ENCODE assay signal across 28 cellular contexts in the genomic region with DNA sequence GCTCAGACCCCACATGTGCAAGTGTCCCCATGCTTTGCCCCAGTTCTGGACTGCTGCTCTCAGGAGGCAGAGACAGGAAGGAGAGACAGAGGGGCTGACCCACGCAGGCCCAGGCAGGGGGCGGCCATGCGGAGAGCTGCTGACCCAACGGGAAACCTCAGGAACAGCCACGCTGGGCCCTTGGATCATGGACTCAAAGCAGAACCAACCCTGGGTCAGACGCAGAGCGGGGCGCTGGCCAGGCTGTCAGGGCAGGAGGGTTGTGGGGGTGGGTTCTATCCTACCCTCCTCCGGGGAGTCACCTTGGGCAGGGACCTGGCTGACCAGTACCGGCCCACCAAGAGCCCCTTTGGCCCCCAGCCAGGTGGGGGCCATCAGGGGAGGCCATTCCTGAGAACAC.
DNase-seq lines count a peak whose midpoint lies in the region; ATAC-seq and TF ChIP-seq lines count a peak whose summit lies in the region.
"Had no signal": no experiment of that assay in that cellular context is flagged by ENCODE, and none has a peak within 500 bp of the region (broad histone marks: within the 10 kb centered on the region; RNA-seq: fewer than 3 reads in every experiment).

No MANE protein-coding gene starts in this region.

- no peak overlapping the region for H3K9ac ChIP-seq in BLaER1
- H3K9ac ChIP-seq in NT2/D1 (ENCODE audit: insufficient read length, low read depth), result peak overlapping the region; percentile 96

- H3K27ac ChIP-seq in BLaER1, result no peak overlapping the region
- H3K27ac ChIP-seq: A549, heart left ventricle, RWPE1, SK-N-MC, transverse colon had no signal

- H4K20me1 ChIP-seq in BLaER1, result peaks cover 92% of the 10 kb centered on the region

- H3K4me3 ChIP-seq in BLaER1 (peak overlapping the region; percentile 11; the same call in 1 of the 2 replicates), NT2/D1 (ENCODE audit: insufficient read length, low read depth) (peak overlapping the region; percentile 92)
- H3K4me3 ChIP-seq: A549, heart left ventricle, SK-N-MC, smooth muscle cell, transverse colon had no signal

- no peak for TF ChIP-seq CTCF in nephron (IDR thresholded peaks at IDR 0.05; ENCODE audit: unreplicated experiment in 3 of 3)

- H3K36me3 ChIP-seq in BLaER1 (no peaks in the 10 kb centered on the region), NT2/D1 (ENCODE audit: insufficient read depth, insufficient read length, low read length) (peaks cover 24% of the 10 kb centered on the region)
- H3K36me3 ChIP-seq: heart left ventricle, transverse colon had no signal

- no peak overlapping the region for H3K27ac Mint-ChIP-seq in effector memory CD8-positive, alpha-beta T cell
- H3K27ac Mint-ChIP-seq in nephron, result no peak overlapping the region
- H3K27ac Mint-ChIP-seq: activated CD4-positive, alpha-beta T cell treated with anti-CD3 and anti-CD28 coated beads for 36 hours; activated naive CD8-positive, alpha-beta T cell treated with anti-CD3 and anti-CD28 coated beads, Interleukin-2, amount 10 ng/mL, durations not matched to agents 7 days and 5 days; T-helper 1 cell treated with Interleukin-12 subunit alpha and Interleukin-12 subunit beta and Interleukin-4 antibody, amounts not matched to agents 30 μg/mL and 1 μg/mL, for 36 hours had no signal

- H3K27me3 Mint-ChIP-seq in effector memory CD8-positive, alpha-beta T cell, result peaks cover 28 to 77% of the 10 kb centered on the region in 2 donors
- peaks cover 64% of the 10 kb centered on the region for H3K27me3 Mint-ChIP-seq in nephron (ENCODE audit: low read depth)

- H3K9me3 ChIP-seq in BLaER1 (no peaks in the 10 kb centered on the region), NT2/D1 (ENCODE audit: insufficient read depth, low read length) (no peaks in the 10 kb centered on the region)
- H3K9me3 ChIP-seq: A549, heart left ventricle, transverse colon had no signal

- no peak for ATAC-seq in effector memory CD8-positive, alpha-beta T cell (replicated peaks)
- ATAC-seq in HG03175 (IDR thresholded peaks at IDR 0.05; ENCODE audit: unreplicated experiment), result no peak
- no peak for ATAC-seq in HG03378 (IDR thresholded peaks at IDR 0.05; ENCODE audit: unreplicated experiment)
- ATAC-seq: activated CD4-positive, alpha-beta T cell treated with anti-CD3 and anti-CD28 coated beads for 36 hours; heart left ventricle; left colon had no signal

- DNase-seq in NT2/D1 (ENCODE audit: low read depth, low spot score) (no peak), NCI-H2196 (lab: John Stamatoyannopoulos, UW; ENCODE audit: unreplicated experiment) (no peak), CD1c-positive myeloid dendritic cell (ENCODE audit: extremely low spot score) (no peak)
- no peak for DNase-seq in effector memory CD8-positive, alpha-beta T cell
- DNase-seq: activated CD4-positive, alpha-beta T cell treated with anti-CD3 and anti-CD28 coated beads for 36 hours; activated effector memory CD4-positive, alpha-beta T cell treated with anti-CD3 and anti-CD28 coated beads, Interleukin-2, amount 50 U/mL, for 16 hours; activated naive CD8-positive, alpha-beta T cell treated with anti-CD3 and anti-CD28 coated beads, Interleukin-2, amount 10 ng/mL, durations not matched to agents 7 days and 5 days; activated T-cell treated with anti-CD3 and anti-CD28 coated beads for 4 hours; cerebellar nuclear complex; COR-L47; DMS53; erythroblast; GF-D8; heart left ventricle; Karpas-422; left colon; NCI-H146; stimulated activated CD4-positive, alpha-beta T cell treated with anti-CD3 and anti-CD28 coated beads, Interleukin-2, amount 100 ng/mL, for 24 hours; transverse colon had no signal

- peaks cover 6 to 12% of the 10 kb centered on the region in 2 donors for H3K4me1 Mint-ChIP-seq in effector memory CD8-positive, alpha-beta T cell (ENCODE audit: low read depth in 2 of 2)
- H3K4me1 Mint-ChIP-seq in nephron, result no peaks in the 10 kb centered on the region
- H3K4me1 Mint-ChIP-seq: activated naive CD8-positive, alpha-beta T cell treated with anti-CD3 and anti-CD28 coated beads, Interleukin-2, amount 10 ng/mL, durations not matched to agents 7 days and 5 days had no signal

- H3K36me3 Mint-ChIP-seq in effector memory CD8-positive, alpha-beta T cell (ENCODE audit: insufficient read depth), result no peaks in the 10 kb centered on the region
- H3K36me3 Mint-ChIP-seq in nephron (ENCODE audit: low read depth), result no peaks in the 10 kb centered on the region
- H3K36me3 Mint-ChIP-seq: activated naive CD8-positive, alpha-beta T cell treated with anti-CD3 and anti-CD28 coated beads, Interleukin-2, amount 10 ng/mL, durations not matched to agents 7 days and 5 days had no signal

- H3K27me3 ChIP-seq in BLaER1, result peaks cover 97% of the 10 kb centered on the region
- peaks cover 25% of the 10 kb centered on the region for H3K27me3 ChIP-seq in NT2/D1 (ENCODE audit: insufficient read depth, insufficient read length)

- H3K4me2 ChIP-seq in BLaER1, result peak overlapping the region; percentile 93; the same call in 1 of the 2 replicates
- H3K4me2 ChIP-seq: smooth muscle cell had no signal

- peaks cover 45% of the 10 kb centered on the region for H3K4me1 ChIP-seq in BLaER1
- H3K4me1 ChIP-seq in NT2/D1 (ENCODE audit: insufficient read depth, insufficient read length), result peaks cover 54% of the 10 kb centered on the region

- peak overlapping the region; percentile 27 to 50 for H3K4me3 Mint-ChIP-seq in effector memory CD8-positive, alpha-beta T cell
- peak overlapping the region in 2 of 3 experiments; percentile 67 to 72 for H3K4me3 Mint-ChIP-seq in nephron
- H3K4me3 Mint-ChIP-seq: activated CD4-positive, alpha-beta T cell treated with anti-CD3 and anti-CD28 coated beads for 36 hours; activated naive CD8-positive, alpha-beta T cell treated with anti-CD3 and anti-CD28 coated beads, Interleukin-2, amount 10 ng/mL, durations not matched to agents 7 days and 5 days; T-helper 1 cell treated with Interleukin-12 subunit alpha and Interleukin-12 subunit beta and Interleukin-4 antibody, amounts not matched to agents 30 μg/mL and 1 μg/mL, for 36 hours had no signal

- H3K9me3 Mint-ChIP-seq in effector memory CD8-positive, alpha-beta T cell, result no peaks in the 10 kb centered on the region
- H3K9me3 Mint-ChIP-seq in nephron, result no peaks in the 10 kb centered on the region
- H3K9me3 Mint-ChIP-seq: activated naive CD8-positive, alpha-beta T cell treated with anti-CD3 and anti-CD28 coated beads, Interleukin-2, amount 10 ng/mL, durations not matched to agents 7 days and 5 days; T-helper 1 cell treated with Interleukin-12 subunit alpha and Interleukin-12 subunit beta and Interleukin-4 antibody, amounts not matched to agents 30 μg/mL and 1 μg/mL, for 36 hours had no signal
